9 cellular contexts compared by ENCODE assay signal in genomic region chr21:45102391-45102932, GRCh38. TPM values are rescaled to one million over a fixed set of nuclear protein-coding genes. Genes with fewer than 3 reads are reported as not detected.
DNase-seq lines count a peak whose midpoint lies in the region; ATAC-seq and TF ChIP-seq lines count a peak whose summit lies in the region.
"Had no signal": no experiment of that assay in that cellular context is flagged by ENCODE, and none has a peak within 500 bp of the region (broad histone marks: within the 10 kb centered on the region; RNA-seq: fewer than 3 reads in every experiment).

No MANE protein-coding gene starts in this region.

- H3K36me3 ChIP-seq in stomach, result no peaks in the 10 kb centered on the region

- intact Hi-C loops in stomach (cut with DNase I; ENCODE audit: low total_unique reads), result no loop called here

- DNase-seq in GM20000 (ENCODE audit: low spot score) (no peak), RPMI7951 (ENCODE audit: low read depth) (peak; percentile 30), fibroblast of peridontal ligament (ENCODE audit: extremely low read depth) (peak; percentile 54), stomach (peak; percentile 38), cerebellar cortex (ENCODE audit: low spot score) (no peak), DMS53 (lab: John Stamatoyannopoulos, UW) (no peak)
- no peak for DNase-seq in activated CD4-positive, CD25-positive, alpha-beta regulatory T cell (lab: John Stamatoyannopoulos, UW)
- DNase-seq: effector memory CD4-positive, alpha-beta T cell had no signal

- ATAC-seq in GM21529 (IDR thresholded peaks at IDR 0.05; ENCODE audit: unreplicated experiment), result no peak

- H3K27me3 ChIP-seq in stomach, result no peaks in the 10 kb centered on the region

- H3K9me3 ChIP-seq in stomach, result no peaks in the 10 kb centered on the region

- no peak for TF ChIP-seq POLR2A in stomach (IDR thresholded peaks at IDR 0.05)

- no peak overlapping the region for H3K4me3 ChIP-seq in stomach

- 40 to 57% (median 49%) methylated on average over 2 of the region's 2 CpGs for WGBS in stomach, 5 donors

- H3K4me1 ChIP-seq in stomach, result peaks cover 23 to 85% (median 56%) of the 10 kb centered on the region in 4 donors

- TF ChIP-seq CTCF in GM20000 (IDR thresholded peaks at IDR 0.05; ENCODE audit: extremely low read depth, missing control alignments) (peak; percentile 1), stomach (IDR thresholded peaks at IDR 0.05) (peak in 5 of 7 experiments; percentile 17 to 37 (median 26))

- no peak for TF ChIP-seq EP300 in stomach (IDR thresholded peaks at IDR 0.05)

- peak overlapping the region in 3 of 5 donors; percentile 0 to 55 (median 9) for H3K27ac ChIP-seq in stomach

RNA-seq across cellular contexts. Expression of gene ADARB1, which starts 28.1 kb away (rescaled TPM):
- total RNA-seq in RPMI7951 (2014; rRNA removed; shearing (Covaris generic)), result 1.2 and 1.3 TPM in 2 replicates
- total RNA-seq in stomach, result 10 to 100 TPM in 4 of 5 donors, 1 to 10 TPM in 1; 3.2 to 33.9 (median 28.8) TPM
- 1 to 10 TPM; 5.9 to 6.7 (median 6.6) TPM for polyA plus RNA-seq in stomach

Comparison
In these comparisons a context has a peak if more than half of its experiments do, and no peak if none do; other contexts are left out.
1. DNase-seq: peak in RPMI7951 (single experiment), fibroblast of peridontal ligament (single experiment) and stomach (single experiment); none in GM20000 (single experiment), cerebellar cortex (single experiment), DMS53 (single experiment) and activated CD4-positive, CD25-positive, alpha-beta regulatory T cell (0 of 4).